Comparison of ENCODE assay signal across 8 cellular contexts in the genomic region with DNA sequence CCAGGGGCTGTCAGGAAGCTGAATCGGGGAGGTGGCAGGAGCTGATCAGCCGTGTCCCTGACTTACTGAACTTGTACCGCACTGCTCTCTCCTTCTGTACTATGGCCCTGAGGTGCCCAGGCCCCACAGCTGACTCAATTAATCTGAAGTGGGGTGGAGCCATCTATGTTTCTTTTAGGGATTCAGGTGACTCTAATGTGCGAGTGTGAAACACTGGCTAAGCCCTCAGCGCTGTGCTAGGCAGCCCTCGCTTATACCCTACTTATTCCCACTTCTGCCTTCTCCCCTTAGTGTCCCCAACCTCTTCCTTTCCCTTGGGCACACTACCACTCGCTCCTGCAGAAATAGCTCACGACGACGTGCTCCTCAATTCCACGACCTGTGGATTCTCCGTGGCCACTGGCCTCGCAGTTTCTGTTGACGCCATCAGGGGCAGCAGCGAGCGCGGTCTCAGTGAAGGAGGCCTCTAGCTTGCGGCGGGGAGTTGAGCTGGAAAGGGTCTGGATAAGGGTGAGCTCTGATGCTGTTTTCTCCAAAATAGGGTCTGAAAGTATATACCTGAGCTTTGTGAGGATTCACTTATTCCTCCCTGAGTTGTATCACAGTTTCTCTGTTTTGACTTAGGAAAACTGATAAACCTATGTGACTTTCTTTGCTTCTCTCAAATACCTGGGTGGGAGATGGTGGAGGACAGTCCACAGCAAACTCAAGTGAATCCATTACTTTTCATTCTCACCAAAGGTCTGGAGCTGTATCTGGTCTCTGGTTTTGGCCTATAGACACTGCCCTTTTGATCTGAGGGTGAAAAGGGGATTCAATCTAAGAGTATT.
DNase-seq lines count a peak whose midpoint lies in the region; ATAC-seq and TF ChIP-seq lines count a peak whose summit lies in the region.

No MANE protein-coding gene starts in this region.

- no peaks in the 10 kb centered on the region for H3K9me3 Mint-ChIP-seq in CD4-positive, alpha-beta T cell
- no peaks in the 10 kb centered on the region for H3K9me3 Mint-ChIP-seq in activated CD8-positive, alpha-beta T cell treated with anti-CD3 and anti-CD28 coated beads for 36 hours

- peak overlapping the region; percentile 63 for H3K18ac ChIP-seq in neuronal stem cell (ENCODE audit: low read length)

- no peak overlapping the region for H3K27ac Mint-ChIP-seq in CD4-positive, alpha-beta T cell
- no peak overlapping the region for H3K27ac Mint-ChIP-seq in activated CD8-positive, alpha-beta T cell treated with anti-CD3 and anti-CD28 coated beads for 36 hours

- 41% methylated on average over 16 of the region's 19 CpGs for WGBS in esophagus muscularis mucosa
- no CpG with 5 or more reads among the region's 19 CpGs for WGBS in neuronal stem cell (ENCODE audit: extremely low coverage in 2 of 2, insufficient read length in 2 of 2, insufficient replicate concordance in 1 of 2), 2 donors
- WGBS in aorta, 2 donors, result 65 to 71% methylated on average over 19 of the region's 19 CpGs

- H3K14ac ChIP-seq in neuronal stem cell (ENCODE audit: low read length), result no peak overlapping the region

- TF ChIP-seq POLR2A in esophagus muscularis mucosa (IDR thresholded peaks at IDR 0.05; ENCODE audit: low read depth), result no peak

- H2AFZ ChIP-seq in neuronal stem cell (ENCODE audit: low read length), result peak overlapping the region; percentile 12

- no peaks in the 10 kb centered on the region for H3K79me1 ChIP-seq in neuronal stem cell (ENCODE audit: low read depth, low read length)

- no peak overlapping the region for H3K4ac ChIP-seq in neuronal stem cell (ENCODE audit: low read length)

- TF ChIP-seq CTCF in CD4-positive, alpha-beta T cell (IDR thresholded peaks at IDR 0.05), result peak; percentile 70
- TF ChIP-seq CTCF in activated CD8-positive, alpha-beta T cell treated with anti-CD3 and anti-CD28 coated beads for 36 hours (IDR thresholded peaks at IDR 0.05), result peak; percentile 86
- peak; percentile 28 to 79 (median 52) for TF ChIP-seq CTCF in esophagus muscularis mucosa (IDR thresholded peaks at IDR 0.05)

- H3K9ac ChIP-seq in neuronal stem cell (ENCODE audit: low read depth, low read length, poor library complexity), result no peak overlapping the region

- H3K36me3 ChIP-seq in esophagus muscularis mucosa (no peaks in the 10 kb centered on the region), neuronal stem cell (replicated peaks in 1 of 2; ENCODE audit: control insufficient read depth in 2 of 2, insufficient read depth in 2 of 2, low read length in 2 of 2) (no peaks in the 10 kb centered on the region), aorta (ENCODE audit: control insufficient read depth in 1 of 2, insufficient read depth in 2 of 2, low read length in 1 of 2) (no peaks in the 10 kb centered on the region)

- intact Hi-C loops in CD4-positive, alpha-beta T cell (cut with DNase I, micrococcal nuclease), result no loop called here
- intact Hi-C loops in activated CD8-positive, alpha-beta T cell treated with anti-CD3 and anti-CD28 coated beads for 36 hours (cut with micrococcal nuclease), result no loop called here
- intact Hi-C loops in esophagus muscularis mucosa (cut with DNase I), result no loop called here
- intact Hi-C loops in aorta (cut with DNase I), result loop anchor here (5.0 kb wide), 2 partner anchors 38 to 333 kb away; partner anchors contain the start of gene CHST11 (in 1 of the 2)

- H3K4me2 ChIP-seq in neuronal stem cell (ENCODE audit: insufficient read depth, low read length, poor library complexity, severe bottlenecking), result peak overlapping the region; percentile 43

- no peak overlapping the region for H3K4me3 Mint-ChIP-seq in CD4-positive, alpha-beta T cell
- H3K4me3 Mint-ChIP-seq in activated CD8-positive, alpha-beta T cell treated with anti-CD3 and anti-CD28 coated beads for 36 hours, result no peak overlapping the region

- H4K8ac ChIP-seq in neuronal stem cell (ENCODE audit: low read depth, low read length), result no peak overlapping the region

- no peak overlapping the region for H3K27ac ChIP-seq in CD4-positive, alpha-beta T cell (ENCODE audit: low read depth, low read length)
- no peak overlapping the region for H3K27ac ChIP-seq in esophagus muscularis mucosa (replicated peaks in 1 of 4)
- no peak overlapping the region for H3K27ac ChIP-seq in neuronal stem cell (replicated peaks; ENCODE audit: low read length)
- no peak overlapping the region for H3K27ac ChIP-seq in aorta (ENCODE audit: low read depth in 1 of 2, low read length in 2 of 2)

- H3K4me1 ChIP-seq in esophagus muscularis mucosa (peaks cover 0 to 14% (median 10%) of the 10 kb centered on the region in 4 donors), neuronal stem cell (ENCODE audit: control insufficient read depth in 2 of 2, insufficient read depth in 1 of 2, low read depth in 1 of 2, low read length in 2 of 2) (peaks cover 3 to 6% of the 10 kb centered on the region in 2 donors), aorta (ENCODE audit: control insufficient read depth in 1 of 2, insufficient read depth in 2 of 2, low read length in 2 of 2) (peaks cover 0 to 2% of the 10 kb centered on the region in 2 donors)

- no peak overlapping the region for H2AK5ac ChIP-seq in neuronal stem cell (ENCODE audit: low read depth, low read length)

- no peak overlapping the region for H2BK5ac ChIP-seq in neuronal stem cell (ENCODE audit: low read length)

- DNase-seq in CD4-positive, alpha-beta T cell, result peak; percentile 12 to 48 (median 25)
- DNase-seq in HK-2 (ENCODE audit: unreplicated experiment) (peak; percentile 16), esophagus muscularis mucosa (ENCODE audit: extremely low spot score) (no peak), neuronal stem cell (ENCODE audit: low spot score) (peak; percentile 21), aorta (peak; percentile 53 to 87), NCI-H128 (lab: John Stamatoyannopoulos, UW; ENCODE audit: unreplicated experiment) (no peak)
- DNase-seq in activated CD8-positive, alpha-beta T cell treated with anti-CD3 and anti-CD28 coated beads for 36 hours, result peak; percentile 59

- CTCF ChIA-PET in CD4-positive, alpha-beta T cell (lab: Charles Lee), result interaction anchor here (0.6 to 1.6 kb wide), 18 partner anchors 8 to 409 kb away, joined by 3 to 7 read pairs (median 4); no protein-coding TSS in a partner anchor
- CTCF ChIA-PET in activated CD8-positive, alpha-beta T cell treated with anti-CD3 and anti-CD28 coated beads for 36 hours (lab: Charles Lee), result interaction anchor here (0.5 to 2.2 kb wide), 35 partner anchors 9 to 409 kb away, joined by 3 to 15 read pairs (median 4); no protein-coding TSS in a partner anchor

- H3K9me3 ChIP-seq in CD4-positive, alpha-beta T cell (ENCODE audit: control insufficient read depth, low read length), result no peaks in the 10 kb centered on the region
- no peaks in the 10 kb centered on the region for H3K9me3 ChIP-seq in esophagus muscularis mucosa
- no peaks in the 10 kb centered on the region for H3K9me3 ChIP-seq in neuronal stem cell (replicated peaks in 1 of 2; ENCODE audit: control insufficient read depth in 2 of 2, insufficient read depth in 1 of 2, low read depth in 1 of 2, low read length in 2 of 2)
- no peaks in the 10 kb centered on the region for H3K9me3 ChIP-seq in aorta (ENCODE audit: control insufficient read depth, low read length)

- no peak overlapping the region for H2BK15ac ChIP-seq in neuronal stem cell (ENCODE audit: low read length)

- H3K36me3 Mint-ChIP-seq in CD4-positive, alpha-beta T cell (ENCODE audit: low read depth), result no peaks in the 10 kb centered on the region
- H3K36me3 Mint-ChIP-seq in activated CD8-positive, alpha-beta T cell treated with anti-CD3 and anti-CD28 coated beads for 36 hours (ENCODE audit: low read depth), result no peaks in the 10 kb centered on the region

- no peak overlapping the region for H2BK12ac ChIP-seq in neuronal stem cell (ENCODE audit: low read length)

- peaks cover 4% of the 10 kb centered on the region for H3K4me1 Mint-ChIP-seq in CD4-positive, alpha-beta T cell (ENCODE audit: low read depth)
- H3K4me1 Mint-ChIP-seq in activated CD8-positive, alpha-beta T cell treated with anti-CD3 and anti-CD28 coated beads for 36 hours (ENCODE audit: low read depth), result no peaks in the 10 kb centered on the region

- H3K27me3 Mint-ChIP-seq in CD4-positive, alpha-beta T cell, result no peaks in the 10 kb centered on the region
- no peaks in the 10 kb centered on the region for H3K27me3 Mint-ChIP-seq in activated CD8-positive, alpha-beta T cell treated with anti-CD3 and anti-CD28 coated beads for 36 hours

- no peak overlapping the region for H3K4me3 ChIP-seq in esophagus muscularis mucosa
- H3K4me3 ChIP-seq in neuronal stem cell (ENCODE audit: low read length in 2 of 2), result no peak overlapping the region
- no peak overlapping the region for H3K4me3 ChIP-seq in aorta (ENCODE audit: low read length in 2 of 2)

- TF ChIP-seq EP300 in esophagus muscularis mucosa (IDR thresholded peaks at IDR 0.05), result no peak

- H3K27me3 ChIP-seq in CD4-positive, alpha-beta T cell (ENCODE audit: control insufficient read depth, insufficient read depth, low read length), result no peaks in the 10 kb centered on the region
- H3K27me3 ChIP-seq in esophagus muscularis mucosa (no peaks in the 10 kb centered on the region), neuronal stem cell (ENCODE audit: control insufficient read depth in 3 of 3, insufficient read depth in 3 of 3, low read depth in 1 of 3, low read length in 3 of 3) (no peaks in the 10 kb centered on the region), aorta (ENCODE audit: control insufficient read depth in 1 of 2, insufficient read depth in 2 of 2, low read length in 1 of 2) (no peaks in the 10 kb centered on the region)

- POLR2A ChIA-PET in CD4-positive, alpha-beta T cell (lab: Charles Lee), result no interaction called here
- POLR2A ChIA-PET in activated CD8-positive, alpha-beta T cell treated with anti-CD3 and anti-CD28 coated beads for 36 hours (lab: Charles Lee), result no interaction called here

- H2BK120ac ChIP-seq in neuronal stem cell (ENCODE audit: low read depth, low read length), result no peak overlapping the region

- H4K91ac ChIP-seq in neuronal stem cell (ENCODE audit: low read depth, low read length, poor library complexity), result no peak overlapping the region

- H3K23ac ChIP-seq in neuronal stem cell (ENCODE audit: low read depth, low read length, poor library complexity), result no peak overlapping the region

- peak; percentile 56 for ATAC-seq in CD4-positive, alpha-beta T cell (ENCODE audit: poor library complexity)
- ATAC-seq in activated CD8-positive, alpha-beta T cell treated with anti-CD3 and anti-CD28 coated beads for 36 hours, result peak; percentile 64
- ATAC-seq in aorta (ENCODE audit: low FRiP score) (no peak), HG02884 (IDR thresholded peaks at IDR 0.05; ENCODE audit: unreplicated experiment) (no peak)

Comparison
In these comparisons a context has a peak if more than half of its experiments do, and no peak if none do; other contexts are left out.
1. ATAC-seq: peak in CD4-positive, alpha-beta T cell (single experiment) and activated CD8-positive, alpha-beta T cell treated with anti-CD3 and anti-CD28 coated beads for 36 hours (single experiment); none in aorta (single experiment) and HG02884 (single experiment).
2. DNase-seq: peak in CD4-positive, alpha-beta T cell (10 of 10), HK-2 (single experiment), activated CD8-positive, alpha-beta T cell treated with anti-CD3 and anti-CD28 coated beads for 36 hours (single experiment), neuronal stem cell (single experiment) and aorta (2 of 2); none in esophagus muscularis mucosa (single experiment) and NCI-H128 (single experiment).
3. intact Hi-C loops: an anchor here in aorta (5.0 kb wide); none called in CD4-positive, alpha-beta T cell, activated CD8-positive, alpha-beta T cell treated with anti-CD3 and anti-CD28 coated beads for 36 hours and esophagus muscularis mucosa.
4. Peak in every context shown above with its lines, with median percentiles within 50 percentile points of each other: CTCF ChIP-seq.